In genomic region chr16:11610580-11610979, GRCh38 we compare ENCODE assay signal across 1 cellular context.
TF ChIP-seq lines count a peak whose summit lies in the region.

No MANE protein-coding gene starts in this region.

TF ChIP-seq in HCT116, 20 proteins besides CTCF, POLR2A, EP300 and RAD21:
- TF ChIP-seq ELF1 (IDR thresholded peaks at IDR 0.05; ENCODE audit: borderline replicate concordance, low read depth) (no peak), CEBPB (IDR thresholded peaks at IDR 0.05; ENCODE audit: low read depth) (no peak), SP1 (IDR thresholded peaks at IDR 0.05; ENCODE audit: low read depth) (no peak)
